18 cellular contexts compared by ENCODE assay signal in the genomic region with DNA sequence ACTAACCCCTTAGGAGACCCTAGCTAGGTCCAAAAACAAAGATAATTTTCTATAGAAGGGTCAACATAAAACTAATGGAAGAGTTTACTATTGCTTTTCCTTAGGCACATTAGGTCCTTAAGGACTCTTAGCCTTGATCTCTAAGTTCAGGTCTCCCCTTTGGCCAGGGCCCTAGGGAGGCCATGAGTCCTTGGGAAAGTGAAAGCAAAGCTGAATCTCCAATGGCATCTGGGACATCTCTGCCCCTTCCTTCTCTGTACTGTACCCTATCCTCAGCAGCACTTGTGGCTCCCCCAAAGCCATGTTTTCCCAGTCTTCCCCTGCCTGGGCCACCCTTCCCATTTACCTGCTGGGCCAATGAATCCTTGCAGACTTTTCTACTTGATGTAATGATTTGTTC. TPM values are rescaled to one million over a fixed set of nuclear protein-coding genes. Genes with fewer than 3 reads are reported as not detected.
A peak's percentile ranks its signal among the peaks of the same experiment; 100 is the strongest.
DNase-seq lines count a peak whose midpoint lies in the region; ATAC-seq and TF ChIP-seq lines count a peak whose summit lies in the region.
"Had no signal": no experiment of that assay in that cellular context is flagged by ENCODE, and none has a peak within 500 bp of the region (broad histone marks: within the 10 kb centered on the region; RNA-seq: fewer than 3 reads in every experiment).

No MANE protein-coding gene starts in this region.

- no peak overlapping the region for H3K4me3 ChIP-seq in SJCRH30
- peak overlapping the region; percentile 5 for H3K4me3 ChIP-seq in iPS-15b (ENCODE audit: low read depth, low read length)
- H3K4me3 ChIP-seq in Caco-2 (ENCODE audit: low read depth, low read length) = no peak overlapping the region
- H3K4me3 ChIP-seq: hepatocyte, stomach, uterus had no signal

- H3K4me1 ChIP-seq in SJCRH30 = peaks cover 67% of the 10 kb centered on the region
- H3K4me1 ChIP-seq in iPS-15b (ENCODE audit: control insufficient read depth, insufficient read depth, low read length) = peaks cover 40% of the 10 kb centered on the region
- H3K4me1 ChIP-seq in Caco-2 = peaks cover 53% of the 10 kb centered on the region

- H3K4me1 Mint-ChIP-seq in natural killer cell (peaks cover 48 to 52% of the 10 kb centered on the region in 2 donors), Caco-2 (ENCODE audit: low read depth, unreplicated experiment) (peaks cover 60% of the 10 kb centered on the region)
- H3K4me1 Mint-ChIP-seq in natural killer cell treated with Interleukin-12 subunit alpha and Interleukin-12 subunit beta and Interleukin-15 and Interleukin-18, amount 100 ng/mL, for 72 hours (ENCODE audit: low read depth in 2 of 2) = peaks cover 61 to 64% of the 10 kb centered on the region in 2 donors
- H3K4me1 Mint-ChIP-seq in T-helper 2 cell treated with Interferon-gamma antibody and Interleukin-4, amounts not matched to agents 5 μg/mL and 100 μg/mL, for 36 hours (ENCODE audit: low read depth) = peaks cover 71% of the 10 kb centered on the region

- intact Hi-C loops in natural killer cell (cut with micrococcal nuclease) (no loop called here), Caco-2 (cut with micrococcal nuclease; ENCODE audit: unreplicated experiment) (no loop called here)

- H3K27ac Mint-ChIP-seq in natural killer cell (peak overlapping the region; percentile 21 to 98), Caco-2 (ENCODE audit: unreplicated experiment) (no peak overlapping the region)
- H3K27ac Mint-ChIP-seq in natural killer cell treated with Interleukin-12 subunit alpha and Interleukin-12 subunit beta and Interleukin-15 and Interleukin-18, amount 100 ng/mL, for 72 hours = peak overlapping the region in 1 of 2 donors; percentile 46
- no peak overlapping the region for H3K27ac Mint-ChIP-seq in T-helper 2 cell treated with Interferon-gamma antibody and Interleukin-4, amounts not matched to agents 5 μg/mL and 100 μg/mL, for 36 hours
- H3K27ac Mint-ChIP-seq: progenitor cell of endocrine pancreas had no signal

- H3K9me3 ChIP-seq in SJCRH30 (replicated peaks) (no peaks in the 10 kb centered on the region), iPS-15b (ENCODE audit: control insufficient read depth, insufficient read depth, low read length) (no peaks in the 10 kb centered on the region), Caco-2 (no peaks in the 10 kb centered on the region)
- H3K9me3 ChIP-seq: stomach, uterus had no signal

- no TSS peak for BruUV-seq in Caco-2 (replicated peaks; lab: Mats Ljungman, UMichigan)

- no peak for ATAC-seq in natural killer cell
- no peak for ATAC-seq in natural killer cell treated with Interleukin-12 subunit alpha and Interleukin-12 subunit beta and Interleukin-15 and Interleukin-18, amount 100 ng/mL, for 72 hours

- no peaks in the 10 kb centered on the region for H3K36me3 ChIP-seq in SJCRH30
- H3K36me3 ChIP-seq in iPS-15b (ENCODE audit: control insufficient read depth, insufficient read depth, low read length) = no peaks in the 10 kb centered on the region
- H3K36me3 ChIP-seq in Caco-2 (ENCODE audit: control insufficient read depth, insufficient read depth, low read length) = no peaks in the 10 kb centered on the region
- H3K36me3 ChIP-seq: brain microvascular endothelial cell, stomach, uterus had no signal

- TF ChIP-seq CTCF in natural killer cell (IDR thresholded peaks at IDR 0.05) (no peak), Caco-2 (IDR thresholded peaks at IDR 0.05; ENCODE audit: insufficient read depth in 1 of 2, low read depth in 1 of 2, low read length in 1 of 2, severe bottlenecking in 1 of 2, unreplicated experiment in 1 of 2) (no peak)

- CTCF ChIA-PET in Caco-2 (lab: Charles Lee) = interaction anchor here (1.0 kb wide), 1 partner anchor 33 kb away, joined by 3 read pairs; no protein-coding TSS in a partner anchor

- no peaks in the 10 kb centered on the region for H3K36me3 Mint-ChIP-seq in natural killer cell
- H3K36me3 Mint-ChIP-seq in natural killer cell treated with Interleukin-12 subunit alpha and Interleukin-12 subunit beta and Interleukin-15 and Interleukin-18, amount 100 ng/mL, for 72 hours = no peaks in the 10 kb centered on the region
- H3K36me3 Mint-ChIP-seq in T-helper 2 cell treated with Interferon-gamma antibody and Interleukin-4, amounts not matched to agents 5 μg/mL and 100 μg/mL, for 36 hours (ENCODE audit: low read depth) = peaks cover 1% of the 10 kb centered on the region
- peaks cover 19% of the 10 kb centered on the region for H3K36me3 Mint-ChIP-seq in Caco-2 (ENCODE audit: insufficient read depth, unreplicated experiment)

- peak overlapping the region; percentile 16; the same call in 1 of the 2 replicates for H3K27ac ChIP-seq in SJCRH30
- H3K27ac ChIP-seq: brain microvascular endothelial cell, hepatocyte had no signal

- H3K27me3 ChIP-seq in SJCRH30 (no peaks in the 10 kb centered on the region), iPS-15b (ENCODE audit: control insufficient read depth, insufficient read depth, low read length) (peaks cover 74% of the 10 kb centered on the region), Caco-2 (replicated peaks; ENCODE audit: control insufficient read depth, insufficient read depth, low read length) (no peaks in the 10 kb centered on the region)
- H3K27me3 ChIP-seq: brain microvascular endothelial cell, hepatocyte, stomach, uterus had no signal

- H3K27me3 Mint-ChIP-seq in natural killer cell (ENCODE audit: low read depth in 2 of 2) = peaks cover 0 to 18% of the 10 kb centered on the region in 2 donors
- H3K27me3 Mint-ChIP-seq in natural killer cell treated with Interleukin-12 subunit alpha and Interleukin-12 subunit beta and Interleukin-15 and Interleukin-18, amount 100 ng/mL, for 72 hours = peaks cover 0 to 15% of the 10 kb centered on the region in 2 donors
- peaks cover 22% of the 10 kb centered on the region for H3K27me3 Mint-ChIP-seq in T-helper 2 cell treated with Interferon-gamma antibody and Interleukin-4, amounts not matched to agents 5 μg/mL and 100 μg/mL, for 36 hours (ENCODE audit: low read depth)
- no peaks in the 10 kb centered on the region for H3K27me3 Mint-ChIP-seq in Caco-2 (ENCODE audit: insufficient read depth, unreplicated experiment)

- no peak overlapping the region for H3K9ac ChIP-seq in iPS-15b (ENCODE audit: low read depth, low read length)

- POLR2A ChIA-PET in Caco-2 (lab: Charles Lee) = no interaction called here

- H3K9me3 Mint-ChIP-seq in natural killer cell (no peaks in the 10 kb centered on the region), Caco-2 (ENCODE audit: unreplicated experiment) (no peaks in the 10 kb centered on the region)
- H3K9me3 Mint-ChIP-seq in natural killer cell treated with Interleukin-12 subunit alpha and Interleukin-12 subunit beta and Interleukin-15 and Interleukin-18, amount 100 ng/mL, for 72 hours = no peaks in the 10 kb centered on the region
- no peaks in the 10 kb centered on the region for H3K9me3 Mint-ChIP-seq in T-helper 2 cell treated with Interferon-gamma antibody and Interleukin-4, amounts not matched to agents 5 μg/mL and 100 μg/mL, for 36 hours

- DNase-seq in natural killer cell (no peak), SJCRH30 (no peak), kidney tubule cell (ENCODE audit: low spot score) (no peak), Caco-2 (no peak), NOMO-1 (lab: John Stamatoyannopoulos, UW; ENCODE audit: unreplicated experiment in 2 of 2) (no peak)
- DNase-seq in natural killer cell treated with Interleukin-12 subunit alpha and Interleukin-12 subunit beta and Interleukin-15 and Interleukin-18, amount 100 ng/mL, for 72 hours (ENCODE audit: low spot score) = no peak
- DNase-seq in T-helper 2 cell treated with Interferon-gamma antibody and Interleukin-4, amounts not matched to agents 5 μg/mL and 100 μg/mL, for 36 hours (ENCODE audit: low spot score) = no peak
- DNase-seq: activated CD4-positive, alpha-beta T cell treated with anti-CD3 and anti-CD28 coated beads for 1 hour; activated CD8-positive, alpha-beta memory T cell treated with anti-CD3 and anti-CD28 coated beads, Interleukin-2, amount 50 U/mL, for 4 hours; activated naive CD4-positive, alpha-beta T cell treated with anti-CD3 and anti-CD28 coated beads, Interleukin-2, amount 50 U/mL, for 16 hours; brain microvascular endothelial cell; DMS79; stimulated activated CD4-positive, alpha-beta T cell treated with anti-CD3 and anti-CD28 coated beads, Interleukin-15, amount 100 ng/mL, for 24 hours; stomach; uterus had no signal

- H3K4me3 Mint-ChIP-seq in natural killer cell (no peak overlapping the region), Caco-2 (ENCODE audit: unreplicated experiment) (no peak overlapping the region)
- H3K4me3 Mint-ChIP-seq in natural killer cell treated with Interleukin-12 subunit alpha and Interleukin-12 subunit beta and Interleukin-15 and Interleukin-18, amount 100 ng/mL, for 72 hours = no peak overlapping the region
- no peak overlapping the region for H3K4me3 Mint-ChIP-seq in T-helper 2 cell treated with Interferon-gamma antibody and Interleukin-4, amounts not matched to agents 5 μg/mL and 100 μg/mL, for 36 hours

RNA-seq across cellular contexts. Expression of a gene that starts 14.3 kb away (rescaled TPM):
- total RNA-seq in natural killer cell = 100 to 1,000 TPM; 118 to 164 (median 150) TPM
- total RNA-seq in natural killer cell treated with Interleukin-12 subunit alpha and Interleukin-12 subunit beta and Interleukin-15 and Interleukin-18, amount 100 ng/mL, for 72 hours = 10 to 100 TPM; 57.1 to 91.7 TPM
- total RNA-seq in SJCRH30 (2014; rRNA removed; shearing (Covaris generic)) = 30.3 and 31.9 TPM in 2 replicates
- total RNA-seq in Caco-2 (2022) = 8.6 and 9.4 TPM in 2 replicates

Comparison
In these comparisons a context has a peak if more than half of its experiments do, and no peak if none do; other contexts are left out.
1. H3K27ac Mint-ChIP-seq: peak in natural killer cell (2 of 2); none in T-helper 2 cell treated with Interferon-gamma antibody and Interleukin-4, amounts not matched to agents 5 μg/mL and 100 μg/mL, for 36 hours (single experiment) and Caco-2 (single experiment).